ENCODE assay signal across 18 cellular contexts in genomic region chr18:10242922-10243680, GRCh38.
DNase-seq lines count a peak whose midpoint lies in the region; ATAC-seq and TF ChIP-seq lines count a peak whose summit lies in the region.
"Had no signal": no experiment of that assay in that cellular context is flagged by ENCODE, and none has a peak within 500 bp of the region (broad histone marks: within the 10 kb centered on the region; RNA-seq: fewer than 3 reads in every experiment).

No MANE protein-coding gene starts in this region.

- no peaks in the 10 kb centered on the region for H3K79me2 ChIP-seq in GM23338 (replicated peaks; ENCODE audit: insufficient read depth)

- H3K36me3 ChIP-seq in GM23338 (ENCODE audit: insufficient read depth) (no peaks in the 10 kb centered on the region), neuron (ENCODE audit: insufficient read depth, low read length) (no peaks in the 10 kb centered on the region), tibial nerve (no peaks in the 10 kb centered on the region)
- H3K36me3 ChIP-seq: ovary had no signal

- no peaks in the 10 kb centered on the region for H4K20me1 ChIP-seq in GM23338 (replicated peaks; ENCODE audit: insufficient read depth)

- H3K27me3 ChIP-seq in GM23338 (ENCODE audit: insufficient read depth) (no peaks in the 10 kb centered on the region), neuron (ENCODE audit: insufficient read depth, low read length) (no peaks in the 10 kb centered on the region), tibial nerve (no peaks in the 10 kb centered on the region)
- H3K27me3 ChIP-seq: ovary had no signal

- H3K4me1 ChIP-seq in GM23338 (ENCODE audit: insufficient read depth), result no peaks in the 10 kb centered on the region
- peaks cover 7% of the 10 kb centered on the region for H3K4me1 ChIP-seq in neuron (ENCODE audit: insufficient read depth, low read length)
- H3K4me1 ChIP-seq in tibial nerve, result peaks cover 0 to 44% (median 16%) of the 10 kb centered on the region in 4 donors

- 58 to 59% methylated on average over 7 of the region's 7 CpGs for WGBS in tibial nerve, 2 donors

- DNase-seq in GM23338 (ENCODE audit: low spot score), result peak; percentile 44
- peak; percentile 8 for DNase-seq in NCI-H510A (lab: John Stamatoyannopoulos, UW)
- DNase-seq in epithelial cell of esophagus (ENCODE audit: low read depth), result peak; percentile 65
- no peak for DNase-seq in SHP77 treated with DMSO at 0.1 percent for 48 hours (lab: John Stamatoyannopoulos, UW)
- DNase-seq in SHP77 (lab: John Stamatoyannopoulos, UW), result no peak
- no peak for DNase-seq in tibial nerve (ENCODE audit: low spot score in 2 of 2)
- DNase-seq: central memory CD4-positive, alpha-beta T cell; effector CD4-positive, alpha-beta T cell; NCI-H1092 treated with DMSO at 0.1 percent for 48 hours; ovary; Right ventricle myocardium superior; stimulated activated CD4-positive, alpha-beta T cell treated with anti-CD3 and anti-CD28 coated beads, Interleukin-2, amount 100 ng/mL, for 48 hours; T-helper 2 cell had no signal

- no peak overlapping the region for H3K4me3 Mint-ChIP-seq in GM23338

- H3K27ac Mint-ChIP-seq in GM23338, result no peak overlapping the region
- H3K27ac Mint-ChIP-seq: activated T-helper 2 cell treated with anti-CD3 and anti-CD28 coated beads, Interferon-gamma antibody, Interleukin-2, Interleukin-4, amounts not matched to agents 10 μg/mL and 5 μg/mL and 100 μg/mL, durations not matched to agents 14 hours and 24 hours and 36 hours had no signal

- peaks cover 17% of the 10 kb centered on the region for H3K4me1 Mint-ChIP-seq in GM23338

- TF ChIP-seq CTCF in GM23338 (conservative IDR thresholded peaks at IDR 0.05; ENCODE audit: low read depth in 2 of 2) (no peak), epithelial cell of esophagus (IDR thresholded peaks at IDR 0.05; ENCODE audit: insufficient read depth, low read depth, low read length, missing control alignments) (no peak), tibial nerve (IDR thresholded peaks at IDR 0.05) (no peak)

- no peak for TF ChIP-seq EP300 in tibial nerve (IDR thresholded peaks at IDR 0.05)

- no peak for TF ChIP-seq POLR2A in tibial nerve (IDR thresholded peaks at IDR 0.05)

- H3K9me3 ChIP-seq in neuron (ENCODE audit: low read length), result no peaks in the 10 kb centered on the region
- H3K9me3 ChIP-seq in tibial nerve, result no peaks in the 10 kb centered on the region
- H3K9me3 ChIP-seq: ovary had no signal

- peak; percentile 90 for ATAC-seq in GM23338
- no peak for ATAC-seq in HG02840 (IDR thresholded peaks at IDR 0.05; ENCODE audit: low FRiP score, unreplicated experiment)
- ATAC-seq: activated CD4-positive, CD25-positive, alpha-beta regulatory T cell treated with anti-CD3 and anti-CD28 coated beads, Interleukin-2, amount 50 U/mL, for 24 hours had no signal

- H2AFZ ChIP-seq in GM23338 (peak overlapping the region; percentile 72), neuron (ENCODE audit: low read depth, low read length) (peak overlapping the region; percentile 20)

- no peaks in the 10 kb centered on the region; the same call in 1 of the 2 replicates for H3K9me2 ChIP-seq in GM23338 (ENCODE audit: insufficient read depth)

- H3F3A ChIP-seq in GM23338 (replicated peaks; ENCODE audit: low read depth), result no peaks in the 10 kb centered on the region

- H3K36me3 Mint-ChIP-seq in GM23338 (ENCODE audit: low read depth), result no peaks in the 10 kb centered on the region; the same call in 2 of the 3 replicates

- no peak overlapping the region for H3K27ac ChIP-seq in GM23338 (ENCODE audit: low read depth)
- H3K27ac ChIP-seq in tibial nerve, result peak overlapping the region in 1 of 4 donors; percentile 10
- H3K27ac ChIP-seq: KMS-11, ovary had no signal

- no peak overlapping the region for H3K4me3 ChIP-seq in GM23338
- no peak overlapping the region for H3K4me3 ChIP-seq in epithelial cell of esophagus (ENCODE audit: low read length)
- H3K4me3 ChIP-seq in neuron (ENCODE audit: low read length), result no peak overlapping the region
- no peak overlapping the region for H3K4me3 ChIP-seq in tibial nerve
- H3K4me3 ChIP-seq: ovary had no signal

- H3K9me3 Mint-ChIP-seq in GM23338, result no peaks in the 10 kb centered on the region
- H3K9me3 Mint-ChIP-seq: activated T-helper 2 cell treated with anti-CD3 and anti-CD28 coated beads, Interferon-gamma antibody, Interleukin-2, Interleukin-4, amounts not matched to agents 10 μg/mL and 5 μg/mL and 100 μg/mL, durations not matched to agents 14 hours and 24 hours and 36 hours had no signal

- H3K27me3 Mint-ChIP-seq in GM23338 (ENCODE audit: insufficient read depth, low read depth, poor library complexity), result peaks cover 3% of the 10 kb centered on the region

- no peak overlapping the region for H3K4me2 ChIP-seq in GM23338
- H3K4me2 ChIP-seq: KMS-11 had no signal

TF ChIP-seq in GM23338, 12 proteins besides CTCF, POLR2A, EP300 and RAD21 (continues in another document):
- TF ChIP-seq POLR2AphosphoS5 (IDR thresholded peaks at IDR 0.05; ENCODE audit: low read depth) (no peak), ZNF462 (CRISPR knock-in tag; IDR thresholded peaks at IDR 0.05) (no peak), ZNF114 (CRISPR knock-in tag; IDR thresholded peaks at IDR 0.05) (no peak), CREB1 (CRISPR knock-in tag; IDR thresholded peaks at IDR 0.05; ENCODE audit: low read depth) (no peak)

Comparison
In these comparisons a context has a peak if more than half of its experiments do, and no peak if none do; other contexts are left out.
1. DNase-seq: peak in GM23338 (single experiment), NCI-H510A (single experiment) and epithelial cell of esophagus (single experiment); none in SHP77 treated with DMSO at 0.1 percent for 48 hours (single experiment), SHP77 (0 of 2) and tibial nerve (0 of 2).